In the genomic region with DNA sequence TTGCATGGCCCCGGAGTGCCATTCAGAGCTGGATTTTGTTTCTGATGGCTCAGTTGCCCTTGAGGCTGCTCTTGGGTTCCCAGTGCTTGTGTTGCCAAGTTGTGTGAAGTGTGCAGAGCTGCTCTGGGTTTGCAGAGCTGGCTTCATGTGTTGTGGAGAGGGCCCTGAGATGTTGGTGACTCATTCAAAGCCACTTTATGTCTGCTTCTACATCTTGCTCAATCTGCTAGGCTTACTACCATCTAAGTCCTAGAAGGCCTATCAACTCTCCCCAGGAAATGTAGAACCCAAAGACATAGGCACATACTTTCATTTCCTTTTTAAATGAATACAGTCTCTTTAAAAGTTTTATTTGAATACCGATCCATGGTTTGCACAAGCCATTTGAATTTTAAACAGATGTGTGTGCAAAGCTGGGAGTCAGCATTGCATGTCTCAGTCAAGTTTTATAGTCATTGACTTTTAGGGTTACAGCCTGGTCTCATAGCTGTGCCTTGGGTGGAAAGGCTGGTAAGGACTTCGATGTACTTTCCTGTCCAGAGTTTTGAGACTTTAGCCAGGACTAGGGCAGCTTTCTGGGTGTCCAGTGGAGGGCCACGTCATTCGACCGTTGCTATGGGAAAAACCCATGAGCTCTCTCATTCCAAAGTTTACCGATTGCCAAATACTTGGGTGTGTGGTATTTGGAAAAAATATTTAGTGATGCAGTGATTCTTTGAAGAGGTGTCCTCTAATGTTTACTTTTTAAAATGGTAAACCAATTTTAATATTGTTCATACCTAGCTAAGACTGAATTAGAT, we compare ENCODE assay signal across 10 cellular contexts.
DNase-seq lines count a peak whose midpoint lies in the region; ATAC-seq and TF ChIP-seq lines count a peak whose summit lies in the region.
"Had no signal": no experiment of that assay in that cellular context is flagged by ENCODE, and none has a peak within 500 bp of the region (broad histone marks: within the 10 kb centered on the region; RNA-seq: fewer than 3 reads in every experiment).

No MANE protein-coding gene starts in this region.

- H3K4me1 ChIP-seq in mucosa of descending colon (ENCODE audit: low read depth), result no peaks in the 10 kb centered on the region

- no peaks in the 10 kb centered on the region for H3K9me3 ChIP-seq in mucosa of descending colon
- H3K9me3 ChIP-seq: ovary had no signal

- no peak for ATAC-seq in mucosa of descending colon
- ATAC-seq in HG02588 (IDR thresholded peaks at IDR 0.05; ENCODE audit: unreplicated experiment), result no peak

- no peaks in the 10 kb centered on the region for H3K36me3 ChIP-seq in mucosa of descending colon (ENCODE audit: low read depth)
- H3K36me3 ChIP-seq: ovary had no signal

- H3K4me3 ChIP-seq in mucosa of descending colon, result no peak overlapping the region
- H3K4me3 ChIP-seq: ovary had no signal

- DNase-seq in GM04503 (ENCODE audit: low read depth) (peak; percentile 86), NOMO-1 (lab: John Stamatoyannopoulos, UW; ENCODE audit: unreplicated experiment in 2 of 2) (peak; percentile 82 to 88), fibroblast of gingiva (ENCODE audit: low read depth) (peak; percentile 90), renal cortical epithelial cell (ENCODE audit: low read depth) (peak; percentile 70), mucosa of descending colon (no peak), NCI-H1694 treated with DMSO at 0.1 percent for 48 hours (lab: John Stamatoyannopoulos, UW) (no peak)
- DNase-seq in activated CD4-positive, alpha-beta T cell treated with anti-CD3 and anti-CD28 coated beads, Interleukin-2, amount 50 U/mL, for 48 hours, result no peak
- DNase-seq: ovary, substantia nigra had no signal

- TF ChIP-seq CTCF in mucosa of descending colon (IDR thresholded peaks at IDR 0.05), result no peak

- intact Hi-C loops in mucosa of descending colon (cut with DNase I, micrococcal nuclease), result no loop called here

Comparison
In these comparisons a context has a peak if more than half of its experiments do, and no peak if none do; other contexts are left out.
1. DNase-seq: peak in GM04503 (single experiment), NOMO-1 (2 of 2), fibroblast of gingiva (single experiment) and renal cortical epithelial cell (single experiment); none in mucosa of descending colon (0 of 3), NCI-H1694 treated with DMSO at 0.1 percent for 48 hours (single experiment) and activated CD4-positive, alpha-beta T cell treated with anti-CD3 and anti-CD28 coated beads, Interleukin-2, amount 50 U/mL, for 48 hours (0 of 2).